ENCODE assay signal across 9 cellular contexts in the genomic region with DNA sequence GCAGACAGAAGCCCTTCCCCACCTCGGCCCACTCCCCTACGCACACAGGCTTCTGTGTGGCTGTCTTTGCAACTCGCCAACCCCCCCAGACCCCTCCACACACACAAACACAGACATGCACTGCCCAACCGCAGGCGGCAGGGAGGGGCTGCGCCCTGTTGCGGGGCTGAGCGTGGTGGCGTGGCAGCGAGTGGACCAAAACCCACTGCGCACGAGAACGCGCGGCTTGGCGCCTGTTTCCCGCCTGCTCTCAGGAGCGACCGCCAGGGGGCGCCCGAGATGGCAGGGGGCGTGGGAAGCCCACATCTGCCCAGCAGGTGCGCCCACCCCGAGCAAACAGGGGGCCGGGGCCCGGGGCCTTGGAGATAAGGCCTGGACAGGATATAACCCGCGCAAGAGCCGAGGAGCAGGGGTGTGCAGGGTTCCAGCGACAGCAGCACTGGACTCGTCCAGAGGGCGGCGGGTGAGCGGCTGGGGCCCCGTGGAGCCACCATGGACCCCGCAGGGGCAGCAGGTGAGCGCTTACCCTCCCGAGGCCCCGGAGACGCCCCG. TPM values are rescaled to one million over a fixed set of nuclear protein-coding genes. Genes with fewer than 3 reads are reported as not detected.
DNase-seq lines count a peak whose midpoint lies in the region; ATAC-seq and TF ChIP-seq lines count a peak whose summit lies in the region.
"Had no signal": no experiment of that assay in that cellular context is flagged by ENCODE, and none has a peak within 500 bp of the region (broad histone marks: within the 10 kb centered on the region; RNA-seq: fewer than 3 reads in every experiment).

RBPJL (plus strand) TSS at position 410 of the 552 bp plus-strand sequence; CDS start at position 493, 83 bp downstream.

- H3K9me3 Mint-ChIP-seq in activated naive CD4-positive, alpha-beta T cell treated with anti-CD3 and anti-CD28 coated beads, Interleukin-2, amount 10 ng/mL, durations not matched to agents 7 days and 5 days: no peaks in the 10 kb centered on the region

- H3K27me3 ChIP-seq in left lung: peaks cover 28 to 71% of the 10 kb centered on the region in 2 donors
- H3K27me3 ChIP-seq in thoracic aorta (replicated peaks; ENCODE audit: insufficient read depth): peaks cover 8% of the 10 kb centered on the region

- peak; percentile 72 to 83 for TF ChIP-seq CTCF in left lung (IDR thresholded peaks at IDR 0.05)
- TF ChIP-seq CTCF in thoracic aorta (IDR thresholded peaks at IDR 0.05): peak; percentile 77

- no peaks in the 10 kb centered on the region for H3K9me3 ChIP-seq in left lung
- H3K9me3 ChIP-seq in thoracic aorta: no peaks in the 10 kb centered on the region

- H3K36me3 ChIP-seq in left lung (no peaks in the 10 kb centered on the region), thoracic aorta (no peaks in the 10 kb centered on the region)

- H3K4me1 ChIP-seq in left lung: peaks cover 0 to 9% of the 10 kb centered on the region in 2 donors
- H3K4me1 ChIP-seq in thoracic aorta (ENCODE audit: control insufficient read depth in 1 of 2, low read depth in 2 of 2): peaks cover 0 to 5% of the 10 kb centered on the region in 2 donors

- H3K27ac ChIP-seq in left lung: no peak within 1 kb of the TSS
- H3K27ac ChIP-seq in thoracic aorta: no peak within 1 kb of the TSS

- intact Hi-C loops in left lung (cut with DNase I): no loop called here

- ATAC-seq in left lung (peak; percentile 31), thoracic aorta (ENCODE audit: insufficient number of reproducible peaks, low FRiP score, low read depth) (no peak), HG03097 (IDR thresholded peaks at IDR 0.05; ENCODE audit: low FRiP score, unreplicated experiment) (no peak), HG03280 (IDR thresholded peaks at IDR 0.05; ENCODE audit: unreplicated experiment) (no peak), HG03139 (IDR thresholded peaks at IDR 0.05; ENCODE audit: unreplicated experiment) (no peak)

- H3K27me3 Mint-ChIP-seq in activated naive CD4-positive, alpha-beta T cell treated with anti-CD3 and anti-CD28 coated beads, Interleukin-2, amount 10 ng/mL, durations not matched to agents 7 days and 5 days: peaks cover 94% of the 10 kb centered on the region

- peak; percentile 40 for DNase-seq in CD1c-positive myeloid dendritic cell (ENCODE audit: extremely low spot score)
- DNase-seq in NCI-H69 (lab: John Stamatoyannopoulos, UW): peak; percentile 7
- peak; percentile 59 for DNase-seq in activated naive CD4-positive, alpha-beta T cell treated with anti-CD3 and anti-CD28 coated beads, Interleukin-2, amount 10 ng/mL, durations not matched to agents 7 days and 5 days
- DNase-seq in left lung: peak in 1 of 2 donors; percentile 89
- no peak for DNase-seq in thoracic aorta (ENCODE audit: low spot score)

- no peak within 1 kb of the TSS for H3K27ac Mint-ChIP-seq in activated naive CD4-positive, alpha-beta T cell treated with anti-CD3 and anti-CD28 coated beads, Interleukin-2, amount 10 ng/mL, durations not matched to agents 7 days and 5 days

- H3K4me3 ChIP-seq in left lung: no peak within 1 kb of the TSS
- no peak within 1 kb of the TSS for H3K4me3 ChIP-seq in thoracic aorta

- H3K4me3 Mint-ChIP-seq in activated naive CD4-positive, alpha-beta T cell treated with anti-CD3 and anti-CD28 coated beads, Interleukin-2, amount 10 ng/mL, durations not matched to agents 7 days and 5 days: no peak within 1 kb of the TSS

- H3K36me3 Mint-ChIP-seq in activated naive CD4-positive, alpha-beta T cell treated with anti-CD3 and anti-CD28 coated beads, Interleukin-2, amount 10 ng/mL, durations not matched to agents 7 days and 5 days: no peaks in the 10 kb centered on the region

- CTCF ChIA-PET in activated naive CD4-positive, alpha-beta T cell treated with anti-CD3 and anti-CD28 coated beads, Interleukin-2, amount 10 ng/mL, durations not matched to agents 7 days and 5 days (lab: Charles Lee): interaction anchor here (1.3 to 1.9 kb wide), 2 partner anchors 15 to 263 kb away, joined by 4 read pairs; no protein-coding TSS in a partner anchor

- peaks cover 12% of the 10 kb centered on the region for H3K4me1 Mint-ChIP-seq in activated naive CD4-positive, alpha-beta T cell treated with anti-CD3 and anti-CD28 coated beads, Interleukin-2, amount 10 ng/mL, durations not matched to agents 7 days and 5 days

RNA-seq across cellular contexts. Expression of gene RBPJL, which starts in this region (rescaled TPM):
- total RNA-seq in left lung (not detected), thoracic aorta (not detected)
- total RNA-seq: glomerular endothelial cell had no signal

Comparison
In these comparisons a context has a peak if more than half of its experiments do, and no peak if none do; other contexts are left out.
1. Peak in ATAC-seq in left lung; RNA of the gene not detected or under 1 TPM.